32 cellular contexts compared by ENCODE assay signal in the genomic region with DNA sequence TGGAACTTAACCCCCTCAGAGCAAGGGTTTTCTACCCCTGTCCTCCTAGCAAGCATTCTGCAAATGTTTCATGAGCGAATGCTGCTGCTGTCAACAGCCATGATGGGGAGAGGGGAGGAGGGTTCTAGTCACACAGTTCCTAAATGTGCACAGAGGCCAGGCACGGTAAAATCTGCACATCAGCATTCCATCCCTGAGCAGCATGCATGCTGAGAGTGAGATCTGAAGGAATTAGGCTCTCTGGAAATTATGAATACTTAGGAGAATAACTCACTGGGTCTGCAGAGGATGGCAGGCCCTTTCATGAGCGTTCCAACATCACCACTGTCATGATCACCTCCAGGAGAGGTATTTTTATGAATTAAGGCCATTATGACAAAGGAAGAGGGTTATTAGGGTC. TPM values are rescaled to one million over a fixed set of nuclear protein-coding genes. Genes with fewer than 3 reads are reported as not detected.
"Had no signal": no experiment of that assay in that cellular context is flagged by ENCODE, and none has a peak within 500 bp of the region (broad histone marks: within the 10 kb centered on the region; RNA-seq: fewer than 3 reads in every experiment).

No MANE protein-coding gene starts in this region.

- FAIRE-seq: endothelial cell of umbilical vein, islet of Langerhans had no signal

- H3K36me3 Mint-ChIP-seq: naive thymus-derived CD8-positive, alpha-beta T cell; stimulated activated memory B cell treated with anti-CD40 and anti-IgM and Interleukin-4, amounts not matched to agents 10 μg/mL and 1 μg/mL and 100 μg/mL, for 72 hours had no signal

- H3K9me3 Mint-ChIP-seq: naive thymus-derived CD8-positive, alpha-beta T cell; stimulated activated memory B cell treated with anti-CD40 and anti-IgM and Interleukin-4, amounts not matched to agents 10 μg/mL and 1 μg/mL and 100 μg/mL, for 72 hours had no signal

- DNase-seq: dermis blood vessel endothelial cell; effector memory CD4-positive, alpha-beta T cell; foreskin keratinocyte; heart left ventricle; hippocampal formation; left cardiac atrium; left lung; mesendoderm; naive thymus-derived CD8-positive, alpha-beta T cell; stimulated activated CD4-positive, alpha-beta T cell treated with anti-CD3 and anti-CD28 coated beads, Interleukin-2, amount 100 ng/mL, for 24 hours; stimulated activated CD4-positive, alpha-beta T cell treated with anti-CD3 and anti-CD28 coated beads, Interleukin-4, amount 100 ng/mL, for 4 hours; stimulated activated naive CD8-positive, alpha-beta T cell treated with anti-CD3 and anti-CD28 coated beads, Interleukin-15, Interleukin-2, amounts not matched to agents 100 U/mL and 50 U/mL, for 24 hours; substantia nigra; testis; tibial artery; upper lobe of right lung; uterus had no signal

- H2AFZ ChIP-seq: parathyroid adenoma had no signal

- H3K9me3 ChIP-seq: esophagus muscularis mucosa, gastroesophageal sphincter, heart left ventricle, left lung, neutrophil, prostate gland, right atrium auricular region, testis, tibial artery, upper lobe of right lung, uterus had no signal

- H3K36me3 ChIP-seq: esophagus muscularis mucosa, gastroesophageal sphincter, heart left ventricle, left lung, neutrophil, prostate gland, right atrium auricular region, tibial artery, upper lobe of right lung, uterus had no signal

- H3K27ac Mint-ChIP-seq: naive thymus-derived CD8-positive, alpha-beta T cell; stimulated activated memory B cell treated with anti-CD40 and anti-IgM and Interleukin-4, amounts not matched to agents 10 μg/mL and 1 μg/mL and 100 μg/mL, for 72 hours had no signal

- H3K4me3 ChIP-seq: coronary artery, esophagus muscularis mucosa, gastroesophageal sphincter, heart left ventricle, left lung, prostate gland, right atrium auricular region, testis, tibial artery, upper lobe of right lung, uterus had no signal

- H3K4me1 ChIP-seq: esophagus muscularis mucosa, gastroesophageal sphincter, heart left ventricle, left lung, parathyroid adenoma, prostate gland, right atrium auricular region, tibial artery, upper lobe of right lung, uterus had no signal

- H3K4me3 Mint-ChIP-seq: naive thymus-derived CD8-positive, alpha-beta T cell; stimulated activated memory B cell treated with anti-CD40 and anti-IgM and Interleukin-4, amounts not matched to agents 10 μg/mL and 1 μg/mL and 100 μg/mL, for 72 hours had no signal

- H3K27ac ChIP-seq: coronary artery, esophagus muscularis mucosa, foreskin keratinocyte, gastroesophageal sphincter, heart left ventricle, left lung, neutrophil, parathyroid adenoma, prostate gland, right atrium auricular region, testis, tibial artery, upper lobe of right lung, uterus had no signal

- H3K79me2 ChIP-seq: parathyroid adenoma had no signal

- H3K27me3 ChIP-seq: gastroesophageal sphincter, left lung, neutrophil, right atrium auricular region, testis, tibial artery, uterus had no signal

- H3K4me1 Mint-ChIP-seq: naive thymus-derived CD8-positive, alpha-beta T cell; stimulated activated memory B cell treated with anti-CD40 and anti-IgM and Interleukin-4, amounts not matched to agents 10 μg/mL and 1 μg/mL and 100 μg/mL, for 72 hours had no signal

RNA-seq across cellular contexts. Expression of gene VTCN1, which starts 2.1 kb away (rescaled TPM):
- total RNA-seq: endothelial cell of umbilical vein; esophagus muscularis mucosa; fibroblast of lung; foreskin keratinocyte; left cardiac atrium; lung microvascular endothelial cell; myocyte; naive thymus-derived CD8-positive, alpha-beta T cell; omental fat pad; right atrium auricular region; sciatic nerve; upper lobe of right lung had no signal
- polyA plus RNA-seq: endothelial cell of umbilical vein; foreskin keratinocyte; heart left ventricle; naive thymus-derived CD8-positive, alpha-beta T cell had no signal
